In the genomic region with DNA sequence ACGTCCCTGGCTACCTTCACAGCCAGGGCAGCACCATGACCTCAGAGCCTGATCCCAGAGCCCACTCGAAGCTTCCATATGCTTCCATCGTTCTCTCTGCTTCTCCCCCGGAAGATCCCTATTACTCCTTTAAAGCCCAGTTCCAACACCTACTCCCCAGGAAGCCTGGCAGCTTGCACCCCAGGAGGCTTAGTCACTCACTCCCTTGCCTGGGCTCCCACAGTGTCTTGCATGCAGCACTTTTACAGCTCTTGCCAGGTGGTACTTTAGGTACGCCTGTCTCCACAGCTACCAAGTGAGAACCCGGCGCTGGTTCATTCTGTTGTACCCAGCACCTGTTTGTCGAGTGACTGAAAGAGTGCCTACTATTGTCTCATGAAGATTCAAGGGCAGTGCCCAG, we compare ENCODE assay signal across 7 cellular contexts. TPM values are rescaled to one million over a fixed set of nuclear protein-coding genes. Genes with fewer than 3 reads are reported as not detected.
"Had no signal": no experiment of that assay in that cellular context is flagged by ENCODE, and none has a peak within 500 bp of the region (broad histone marks: within the 10 kb centered on the region; RNA-seq: fewer than 3 reads in every experiment).

No MANE protein-coding gene starts in this region.

- H3K4me1 Mint-ChIP-seq: GM23338, H9 had no signal

- H3K27ac ChIP-seq: HL-60 had no signal

- DNase-seq: H9, HCEC 1CT, HFFc6 had no signal

- H3K4me3 Mint-ChIP-seq: GM23338, H9, HFFc6 had no signal

- H3K4me3 ChIP-seq: GM23338, K562 had no signal

- H3K9me3 Mint-ChIP-seq: GM23338, HFFc6 had no signal

- H2AFZ ChIP-seq: GM23338 had no signal

- H3K4me2 ChIP-seq: GM23338 had no signal

- H3K27ac Mint-ChIP-seq: GM23338, H9, HFFc6 had no signal

RNA-seq across cellular contexts. Expression of a gene that starts 24.5 kb away (rescaled TPM):
- total RNA-seq: HepG2 had no signal
- polyA plus RNA-seq: HepG2 had no signal
